ENCODE assay signal across 22 cellular contexts in genomic region chr18:21404426-21404825, GRCh38.
"Had no signal": no experiment of that assay in that cellular context is flagged by ENCODE, and none has a peak within 500 bp of the region (broad histone marks: within the 10 kb centered on the region; RNA-seq: fewer than 3 reads in every experiment).

No MANE protein-coding gene starts in this region.

- ATAC-seq: activated T-cell treated with anti-CD3 and anti-CD28 coated beads, Interleukin-2, amount 50 U/mL, for 4 hours; activated T-helper 17 cell treated with anti-CD3 and anti-CD28 coated beads, Interleukin-2, amount 50 U/mL, for 72 hours; gastroesophageal sphincter had no signal

- H3K4me3 Mint-ChIP-seq: activated CD4-positive, alpha-beta memory T cell treated with anti-CD3 and anti-CD28 coated beads, Interleukin-2, amount 10 ng/mL, durations not matched to agents 7 days and 5 days; activated CD4-positive, alpha-beta T cell treated with anti-CD3 and anti-CD28 coated beads, Interleukin-2, amount 10 ng/mL, durations not matched to agents 7 days and 5 days; activated naive CD8-positive, alpha-beta T cell; activated T-cell treated with anti-CD3 and anti-CD28 coated beads, Interleukin-2, amount 50 U/mL, for 4 hours; activated T-helper 17 cell treated with anti-CD3 and anti-CD28 coated beads, Interleukin-2, amount 50 U/mL, for 72 hours; brain had no signal

- H3K9me3 Mint-ChIP-seq: activated CD4-positive, alpha-beta memory T cell treated with anti-CD3 and anti-CD28 coated beads, Interleukin-2, amount 10 ng/mL, durations not matched to agents 7 days and 5 days; activated CD4-positive, alpha-beta T cell treated with anti-CD3 and anti-CD28 coated beads, Interleukin-2, amount 10 ng/mL, durations not matched to agents 7 days and 5 days; activated T-cell treated with anti-CD3 and anti-CD28 coated beads, Interleukin-2, amount 50 U/mL, for 4 hours; activated T-helper 17 cell treated with anti-CD3 and anti-CD28 coated beads, Interleukin-2, amount 50 U/mL, for 72 hours; brain had no signal

- H3K27ac Mint-ChIP-seq: activated CD4-positive, alpha-beta memory T cell treated with anti-CD3 and anti-CD28 coated beads, Interleukin-2, amount 10 ng/mL, durations not matched to agents 7 days and 5 days; activated CD4-positive, alpha-beta T cell treated with anti-CD3 and anti-CD28 coated beads, Interleukin-2, amount 10 ng/mL, durations not matched to agents 7 days and 5 days; activated naive CD8-positive, alpha-beta T cell; activated T-helper 17 cell treated with anti-CD3 and anti-CD28 coated beads, Interleukin-2, amount 50 U/mL, for 72 hours; brain had no signal

- H3K36me3 Mint-ChIP-seq: activated naive CD8-positive, alpha-beta T cell had no signal

- DNase-seq: activated CD4-positive, alpha-beta memory T cell treated with anti-CD3 and anti-CD28 coated beads, Interleukin-2, amount 10 ng/mL, durations not matched to agents 7 days and 5 days; activated CD4-positive, alpha-beta T cell treated with anti-CD3 and anti-CD28 coated beads for 1 hour; activated CD4-positive, alpha-beta T cell treated with anti-CD3 and anti-CD28 coated beads for 4 hours; activated CD4-positive, alpha-beta T cell treated with anti-CD3 and anti-CD28 coated beads, Interleukin-2, amount 10 ng/mL, durations not matched to agents 7 days and 5 days; activated CD4-positive, alpha-beta T cell treated with anti-CD3 and anti-CD28 coated beads, Interleukin-2, amount 50 U/mL, for 4 hours; activated effector memory CD4-positive, alpha-beta T cell treated with Interleukin-2 at 50 U/mL for 16 hours; activated gamma-delta T cell treated with Interleukin-2 at 50 U/mL for 16 hours; activated naive CD4-positive, alpha-beta T cell treated with anti-CD3 and anti-CD28 coated beads, Interleukin-2, amount 50 U/mL, for 16 hours; activated naive CD4-positive, alpha-beta T cell treated with Interleukin-2 at 50 U/mL for 16 hours; activated T-cell treated with anti-CD3 and anti-CD28 coated beads, Interleukin-2, amount 50 U/mL, for 4 hours; amygdala; central memory CD4-positive, alpha-beta T cell; cerebellar nuclear complex; colonic mucosa; effector CD8-positive, alpha-beta T cell; esophagus squamous epithelium; foreskin melanocyte; T-helper 2 cell had no signal

- H3K27me3 Mint-ChIP-seq: brain had no signal

- H3K4me1 Mint-ChIP-seq: activated CD4-positive, alpha-beta memory T cell treated with anti-CD3 and anti-CD28 coated beads, Interleukin-2, amount 10 ng/mL, durations not matched to agents 7 days and 5 days; activated CD4-positive, alpha-beta T cell treated with anti-CD3 and anti-CD28 coated beads, Interleukin-2, amount 10 ng/mL, durations not matched to agents 7 days and 5 days; activated T-helper 17 cell treated with anti-CD3 and anti-CD28 coated beads, Interleukin-2, amount 50 U/mL, for 72 hours; brain had no signal
